11 cellular contexts compared by ENCODE assay signal in genomic region chr7:111274882-111275281, GRCh38.
A peak's percentile ranks its signal among the peaks of the same experiment; 100 is the strongest.
DNase-seq lines count a peak whose midpoint lies in the region; TF ChIP-seq lines count a peak whose summit lies in the region.
"Had no signal": no experiment of that assay in that cellular context is flagged by ENCODE, and none has a peak within 500 bp of the region (broad histone marks: within the 10 kb centered on the region; RNA-seq: fewer than 3 reads in every experiment).

No MANE protein-coding gene starts in this region.

- no peak overlapping the region for H3K4me3 ChIP-seq in HAP-1
- H3K4me3 ChIP-seq in epithelial cell of esophagus (ENCODE audit: low read length), result no peak overlapping the region
- peak overlapping the region; percentile 40 for H3K4me3 ChIP-seq in neural cell (ENCODE audit: low read length)
- H3K4me3 ChIP-seq: heart right ventricle had no signal

- TF ChIP-seq CTCF in epithelial cell of esophagus (IDR thresholded peaks at IDR 0.05; ENCODE audit: insufficient read depth, low read depth, low read length, missing control alignments) (no peak), neural cell (IDR thresholded peaks at IDR 0.05; ENCODE audit: poor library complexity, severe bottlenecking) (no peak), RWPE1 (conservative IDR thresholded peaks at IDR 0.05; ENCODE audit: low read depth) (no peak)

- DNase-seq in HAP-1 (ENCODE audit: low spot score in 2 of 2), result peak; percentile 11 to 20
- peak; percentile 50 for DNase-seq in SK-N-DZ (ENCODE audit: low spot score)
- DNase-seq in epithelial cell of esophagus (ENCODE audit: low read depth), result peak; percentile 50
- no peak for DNase-seq in RWPE1 (ENCODE audit: low spot score)
- DNase-seq in activated gamma-delta T cell (lab: John Stamatoyannopoulos, UW), result no peak
- no peak for DNase-seq in AG20443 (ENCODE audit: low spot score)
- DNase-seq: activated CD4-positive, alpha-beta T cell treated with anti-CD3 and anti-CD28 coated beads, Interleukin-2, amount 50 U/mL, for 4 hours; heart right ventricle; NCI-H2227 treated with DMSO at 0.1 percent for 48 hours; NK-92 treated with Interleukin-12 subunit alpha and Interleukin-12 subunit beta, amount 100 ng/mL, for 24 hours had no signal

- H3K9me3 ChIP-seq in HAP-1, result no peaks in the 10 kb centered on the region
- no peaks in the 10 kb centered on the region for H3K9me3 ChIP-seq in neural cell (ENCODE audit: low read length)
- H3K9me3 ChIP-seq: heart right ventricle had no signal

- CTCF ChIA-PET in RWPE1 (lab: Yijun Ruan, JAX), result no interaction called here

- peak overlapping the region; percentile 53 for H3K27ac ChIP-seq in neural cell (ENCODE audit: low read length)
- H3K27ac ChIP-seq in RWPE1, result no peak overlapping the region
- H3K27ac ChIP-seq: heart right ventricle had no signal

- H3K9ac ChIP-seq in neural cell (ENCODE audit: low read length), result peak overlapping the region; percentile 39

- in situ Hi-C loops in HAP-1 (cut with MboI; ENCODE audit: low sequenced_read_pairs), result no loop called here

- POLR2A ChIA-PET in RWPE1 (lab: Yijun Ruan, JAX; ENCODE audit: low non-redundant PET), result no interaction called here

- H3K9me2 ChIP-seq in neural cell (ENCODE audit: insufficient read depth, low read length), result no peaks in the 10 kb centered on the region

- peaks cover 10% of the 10 kb centered on the region for H3K4me1 ChIP-seq in HAP-1

- no peak overlapping the region for H3K4me2 ChIP-seq in neural cell (ENCODE audit: low read length)

- H3K36me3 ChIP-seq in HAP-1 (replicated peaks), result no peaks in the 10 kb centered on the region
- H3K36me3 ChIP-seq in neural cell (ENCODE audit: insufficient read depth, low read length), result no peaks in the 10 kb centered on the region
- H3K36me3 ChIP-seq: heart right ventricle had no signal

- no peak for TF ChIP-seq RAD21 in neural cell (conservative IDR thresholded peaks at IDR 0.05)

- H4K20me1 ChIP-seq in neural cell (ENCODE audit: insufficient read depth), result no peaks in the 10 kb centered on the region

- no peaks in the 10 kb centered on the region for H3F3A ChIP-seq in neural cell (ENCODE audit: insufficient read depth, low read length, poor library complexity, severe bottlenecking)

- H2AFZ ChIP-seq in neural cell (ENCODE audit: low read depth, low read length), result peak overlapping the region; percentile 17

- TF ChIP-seq EP300 in neural cell (conservative IDR thresholded peaks at IDR 0.05; ENCODE audit: poor library complexity, severe bottlenecking), result peak; percentile 40

- H3K27me3 ChIP-seq in HAP-1 (ENCODE audit: low read depth) (no peaks in the 10 kb centered on the region), neural cell (ENCODE audit: insufficient read depth, low read depth, low read length) (no peaks in the 10 kb centered on the region)
- H3K27me3 ChIP-seq: heart right ventricle had no signal

- no peaks in the 10 kb centered on the region for H3K79me2 ChIP-seq in neural cell (replicated peaks; ENCODE audit: insufficient read depth, low read length)

TF ChIP-seq in neural cell, 6 proteins besides CTCF, POLR2A, EP300 and RAD21:
- TF ChIP-seq MXI1 (conservative IDR thresholded peaks at IDR 0.05; ENCODE audit: poor library complexity, severe bottlenecking), result no peak
- TF ChIP-seq EZH2 (IDR thresholded peaks at IDR 0.05; ENCODE audit: borderline replicate concordance, insufficient read depth, low read length, poor library complexity, severe bottlenecking), result no peak
- TF ChIP-seq TAF1 (IDR thresholded peaks at IDR 0.05; ENCODE audit: low read depth), result no peak
- TF ChIP-seq POLR2AphosphoS5 (IDR thresholded peaks at IDR 0.05), result peak; percentile 31
- TF ChIP-seq, protein P1, sequence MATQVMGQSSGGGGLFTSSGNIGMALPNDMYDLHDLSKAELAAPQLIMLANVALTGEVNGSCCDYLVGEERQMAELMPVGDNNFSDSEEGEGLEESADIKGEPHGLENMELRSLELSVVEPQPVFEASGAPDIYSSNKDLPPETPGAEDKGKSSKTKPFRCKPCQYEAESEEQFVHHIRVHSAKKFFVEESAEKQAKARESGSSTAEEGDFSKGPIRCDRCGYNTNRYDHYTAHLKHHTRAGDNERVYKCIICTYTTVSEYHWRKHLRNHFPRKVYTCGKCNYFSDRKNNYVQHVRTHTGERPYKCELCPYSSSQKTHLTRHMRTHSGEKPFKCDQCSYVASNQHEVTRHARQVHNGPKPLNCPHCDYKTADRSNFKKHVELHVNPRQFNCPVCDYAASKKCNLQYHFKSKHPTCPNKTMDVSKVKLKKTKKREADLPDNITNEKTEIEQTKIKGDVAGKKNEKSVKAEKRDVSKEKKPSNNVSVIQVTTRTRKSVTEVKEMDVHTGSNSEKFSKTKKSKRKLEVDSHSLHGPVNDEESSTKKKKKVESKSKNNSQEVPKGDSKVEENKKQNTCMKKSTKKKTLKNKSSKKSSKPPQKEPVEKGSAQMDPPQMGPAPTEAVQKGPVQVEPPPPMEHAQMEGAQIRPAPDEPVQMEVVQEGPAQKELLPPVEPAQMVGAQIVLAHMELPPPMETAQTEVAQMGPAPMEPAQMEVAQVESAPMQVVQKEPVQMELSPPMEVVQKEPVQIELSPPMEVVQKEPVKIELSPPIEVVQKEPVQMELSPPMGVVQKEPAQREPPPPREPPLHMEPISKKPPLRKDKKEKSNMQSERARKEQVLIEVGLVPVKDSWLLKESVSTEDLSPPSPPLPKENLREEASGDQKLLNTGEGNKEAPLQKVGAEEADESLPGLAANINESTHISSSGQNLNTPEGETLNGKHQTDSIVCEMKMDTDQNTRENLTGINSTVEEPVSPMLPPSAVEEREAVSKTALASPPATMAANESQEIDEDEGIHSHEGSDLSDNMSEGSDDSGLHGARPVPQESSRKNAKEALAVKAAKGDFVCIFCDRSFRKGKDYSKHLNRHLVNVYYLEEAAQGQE (IDR thresholded peaks at IDR 0.05; ENCODE audit: borderline replicate concordance), result no peak
- TF ChIP-seq SMC3 (conservative IDR thresholded peaks at IDR 0.05; ENCODE audit: poor library complexity), result no peak
TF ChIP-seq in neural cell: peak in this region for 1.

Comparison
In these comparisons a context has a peak if more than half of its experiments do, and no peak if none do; other contexts are left out.
1. DNase-seq: peak in HAP-1 (2 of 2), SK-N-DZ (single experiment) and epithelial cell of esophagus (single experiment); none in RWPE1 (single experiment), activated gamma-delta T cell (single experiment) and AG20443 (single experiment).